Comparison of ENCODE assay signal across 12 cellular contexts in genomic region chr5:180116441-180117377, GRCh38. TPM values are rescaled to one million over a fixed set of nuclear protein-coding genes. Genes with fewer than 3 reads are reported as not detected.
DNase-seq lines count a peak whose midpoint lies in the region; ATAC-seq and TF ChIP-seq lines count a peak whose summit lies in the region.
"Had no signal": no experiment of that assay in that cellular context is flagged by ENCODE, and none has a peak within 500 bp of the region (broad histone marks: within the 10 kb centered on the region; RNA-seq: fewer than 3 reads in every experiment).

No MANE protein-coding gene starts in this region.

- H3K9me3 ChIP-seq in mucosa of descending colon, result no peaks in the 10 kb centered on the region
- H3K9me3 ChIP-seq: uterus had no signal

- no peaks in the 10 kb centered on the region for H3K36me3 ChIP-seq in mucosa of descending colon (ENCODE audit: low read depth)
- H3K36me3 ChIP-seq: uterus had no signal

- peak; percentile 62 for ATAC-seq in mucosa of descending colon
- no peak for ATAC-seq in HG03175 (IDR thresholded peaks at IDR 0.05; ENCODE audit: unreplicated experiment)
- no peak for ATAC-seq in HG02763 (IDR thresholded peaks at IDR 0.05; ENCODE audit: unreplicated experiment)

- no peak overlapping the region for H3K4me3 ChIP-seq in mucosa of descending colon
- H3K4me3 ChIP-seq: uterus had no signal

- TF ChIP-seq CTCF in mucosa of descending colon (IDR thresholded peaks at IDR 0.05), result no peak

- intact Hi-C loops in mucosa of descending colon (cut with DNase I, micrococcal nuclease), result no loop called here

- DNase-seq in COLO829 (ENCODE audit: low spot score) (peak; percentile 62), HuH-7.5 (ENCODE audit: low spot score) (peak; percentile 87), cerebellar cortex (ENCODE audit: low spot score) (peak; percentile 72), mucosa of descending colon (peak; percentile 15 to 37 (median 26)), COR-L47 (lab: John Stamatoyannopoulos, UW) (no peak), NCI-H2081 treated with DMSO at 0.1 percent for 48 hours (lab: John Stamatoyannopoulos, UW) (no peak)
- DNase-seq: activated CD8-positive, alpha-beta memory T cell treated with anti-CD3 and anti-CD28 coated beads, Interleukin-2, amount 50 U/mL, for 4 hours; DMS79; retina had no signal

- H3K4me1 ChIP-seq in mucosa of descending colon (ENCODE audit: low read depth), result no peaks in the 10 kb centered on the region
- H3K4me1 ChIP-seq: uterus had no signal

RNA-seq across cellular contexts. Expression of gene RNF130, which starts 45.1 kb away (rescaled TPM):
- 10 to 100 TPM; 36.1 to 75.7 (median 56.1) TPM for total RNA-seq in mucosa of descending colon

Comparison
In these comparisons a context has a peak if more than half of its experiments do, and no peak if none do; other contexts are left out.
1. DNase-seq: peak in COLO829 (single experiment), HuH-7.5 (single experiment), cerebellar cortex (single experiment) and mucosa of descending colon (3 of 3); none in COR-L47 (single experiment) and NCI-H2081 treated with DMSO at 0.1 percent for 48 hours (single experiment).